16 cellular contexts compared by ENCODE assay signal in genomic region chr1:25194054-25194453, GRCh38. TPM values are rescaled to one million over a fixed set of nuclear protein-coding genes. Genes with fewer than 3 reads are reported as not detected.
DNase-seq lines count a peak whose midpoint lies in the region; ATAC-seq and TF ChIP-seq lines count a peak whose summit lies in the region.
"Had no signal": no experiment of that assay in that cellular context is flagged by ENCODE, and none has a peak within 500 bp of the region (broad histone marks: within the 10 kb centered on the region; RNA-seq: fewer than 3 reads in every experiment).

No MANE protein-coding gene starts in this region.

- no peak overlapping the region for H4K91ac ChIP-seq in neuronal stem cell (ENCODE audit: low read depth, low read length, poor library complexity)

- no peak overlapping the region for H3K4me2 ChIP-seq in neuronal stem cell (ENCODE audit: insufficient read depth, low read length, poor library complexity, severe bottlenecking)
- H3K4me2 ChIP-seq: A549 had no signal

- H3K79me1 ChIP-seq in neuronal stem cell (ENCODE audit: low read depth, low read length) = no peaks in the 10 kb centered on the region

- peak overlapping the region; percentile 99 for H4K8ac ChIP-seq in neuronal stem cell (ENCODE audit: low read depth, low read length)

- peak overlapping the region; percentile 85 for H2AK5ac ChIP-seq in neuronal stem cell (ENCODE audit: low read depth, low read length)

- H3K4me3 ChIP-seq in HEK293 (ENCODE audit: low read depth, low read length) (no peak overlapping the region), neuronal stem cell (ENCODE audit: low read length in 2 of 2) (peak overlapping the region in 1 of 2 donors; percentile 2)
- H3K4me3 ChIP-seq: A549 had no signal

- H3K27ac Mint-ChIP-seq in brain (peak overlapping the region in 3 of 5 experiments; percentile 2 to 86 (median 48)), glutamatergic neuron (ENCODE audit: unreplicated experiment) (peak overlapping the region; percentile 14)

- no peak overlapping the region for H2BK15ac ChIP-seq in neuronal stem cell (ENCODE audit: low read length)

- H2BK5ac ChIP-seq in neuronal stem cell (ENCODE audit: low read length) = no peak overlapping the region

- H3K36me3 ChIP-seq in HEK293 (ENCODE audit: control insufficient read depth in 2 of 2, insufficient read depth in 1 of 2, low read length in 2 of 2) (no peaks in the 10 kb centered on the region), neuronal stem cell (replicated peaks in 1 of 2; ENCODE audit: control insufficient read depth in 2 of 2, insufficient read depth in 2 of 2, low read length in 2 of 2) (no peaks in the 10 kb centered on the region)

- H3K36me3 Mint-ChIP-seq in brain = no peaks in the 10 kb centered on the region
- no peaks in the 10 kb centered on the region for H3K36me3 Mint-ChIP-seq in glutamatergic neuron (ENCODE audit: unreplicated experiment)

- DNase-seq in glutamatergic neuron (no peak), neuronal stem cell (ENCODE audit: low spot score) (no peak), AG08396 (ENCODE audit: low spot score) (no peak)
- DNase-seq in stimulated activated CD4-positive, alpha-beta T cell treated with anti-CD3 and anti-CD28 coated beads, Interleukin-15, amount 100 ng/mL, for 24 hours = no peak
- DNase-seq: HCEC 1CT, KG1, NCI-H1048, NCI-H146, NCI-H2081 treated with DMSO at 0.1 percent for 48 hours, NCI-H524 had no signal

- H3K14ac ChIP-seq in neuronal stem cell (ENCODE audit: low read length) = peak overlapping the region; percentile 72

- H3K4ac ChIP-seq in neuronal stem cell (ENCODE audit: low read length) = no peak overlapping the region

- peaks cover 0 to 2% (median 0%) of the 10 kb centered on the region in 5 experiments for H3K9me3 Mint-ChIP-seq in brain
- peaks cover 5% of the 10 kb centered on the region for H3K9me3 Mint-ChIP-seq in glutamatergic neuron (ENCODE audit: unreplicated experiment)

- H3K27ac ChIP-seq in HEK293 (ENCODE audit: extremely low read depth, low read depth, low read length) (no peak overlapping the region), neuronal stem cell (replicated peaks; ENCODE audit: low read length) (no peak overlapping the region)
- H3K27ac ChIP-seq: A549 had no signal

- peak overlapping the region; percentile 22 for H3K23ac ChIP-seq in neuronal stem cell (ENCODE audit: low read depth, low read length, poor library complexity)

- ATAC-seq in HG03354 (IDR thresholded peaks at IDR 0.05; ENCODE audit: poor library complexity, severe bottlenecking, unreplicated experiment) = no peak
- ATAC-seq in HG02678 (IDR thresholded peaks at IDR 0.05; ENCODE audit: unreplicated experiment) = no peak
- ATAC-seq: A549, Panc1 had no signal

- H3K18ac ChIP-seq in neuronal stem cell (ENCODE audit: low read length) = peak overlapping the region; percentile 76

- WGBS in neuronal stem cell (ENCODE audit: extremely low coverage in 2 of 2, insufficient read length in 2 of 2, insufficient replicate concordance in 1 of 2), 2 donors = 100% methylated on average over 3 to 7 of the region's 8 CpGs

- H3K27me3 ChIP-seq in neuronal stem cell (ENCODE audit: control insufficient read depth in 3 of 3, insufficient read depth in 3 of 3, low read depth in 1 of 3, low read length in 3 of 3) = peaks cover 0 to 10% (median 0%) of the 10 kb centered on the region in 3 experiments

- H3K4me1 Mint-ChIP-seq in brain (peaks cover 32% of the 10 kb centered on the region), glutamatergic neuron (ENCODE audit: low read depth, unreplicated experiment) (peaks cover 21% of the 10 kb centered on the region)

- no peaks in the 10 kb centered on the region for H3K27me3 Mint-ChIP-seq in brain
- peaks cover 5% of the 10 kb centered on the region for H3K27me3 Mint-ChIP-seq in glutamatergic neuron (ENCODE audit: unreplicated experiment)

- POLR2A ChIA-PET in HEK293 (lab: Yijun Ruan, JAX) = no interaction called here

- no peak overlapping the region for H2BK120ac ChIP-seq in neuronal stem cell (ENCODE audit: low read depth, low read length)

- peak overlapping the region; percentile 79 for H2AFZ ChIP-seq in neuronal stem cell (ENCODE audit: low read length)

- CTCF ChIA-PET in HEK293 (lab: Yijun Ruan, JAX) = no interaction called here

- H3K4me1 ChIP-seq in HEK293 (ENCODE audit: control insufficient read depth, insufficient read depth, low read length) (no peaks in the 10 kb centered on the region; the same call in 1 of the 2 replicates), neuronal stem cell (ENCODE audit: control insufficient read depth in 2 of 2, insufficient read depth in 1 of 2, low read depth in 1 of 2, low read length in 2 of 2) (peaks cover 7 to 15% of the 10 kb centered on the region in 2 donors)
- H3K4me1 ChIP-seq: A549 had no signal

- no peak for TF ChIP-seq CTCF in HEK293 (tag by site-specific recombination; IDR thresholded peaks at IDR 0.05)
- no peak for TF ChIP-seq CTCF in brain (conservative IDR thresholded peaks at IDR 0.05)
- no peak for TF ChIP-seq CTCF in glutamatergic neuron (IDR thresholded peaks at IDR 0.05; ENCODE audit: partially characterized antibody, unreplicated experiment)

- H3K4me3 Mint-ChIP-seq in brain (peak overlapping the region in 1 of 5 experiments; percentile 4), glutamatergic neuron (ENCODE audit: unreplicated experiment) (no peak overlapping the region)

- peak overlapping the region; percentile 27 for H3K9ac ChIP-seq in neuronal stem cell (ENCODE audit: low read depth, low read length, poor library complexity)

- peak overlapping the region; percentile 35 for H2BK12ac ChIP-seq in neuronal stem cell (ENCODE audit: low read length)

- no peaks in the 10 kb centered on the region for H3K9me3 ChIP-seq in HEK293 (ENCODE audit: control insufficient read depth, insufficient read depth, low read depth, low read length)
- H3K9me3 ChIP-seq in neuronal stem cell (replicated peaks in 1 of 2; ENCODE audit: control insufficient read depth in 2 of 2, insufficient read depth in 1 of 2, low read depth in 1 of 2, low read length in 2 of 2) = peaks cover 0 to 2% of the 10 kb centered on the region in 2 donors
- H3K9me3 ChIP-seq: A549 had no signal

TF ChIP-seq in HEK293, 187 proteins besides CTCF, POLR2A, EP300 and RAD21:
- TF ChIP-seq GLI4 (tag by site-specific recombination; IDR thresholded peaks at IDR 0.05) (0 out of 2 replicates have a peak, but pooled peaks have one; percentile 38), EGR2 (tag by site-specific recombination; IDR thresholded peaks at IDR 0.05; ENCODE audit: low read depth) (peak; percentile 100), ZNF18 (tag by site-specific recombination; IDR thresholded peaks at IDR 0.05) (peak; percentile 30; the same call in 1 of the 2 replicates), ZFHX2 (tag by site-specific recombination; conservative IDR thresholded peaks at IDR 0.05) (peak; percentile 100), BCL11A (tag by site-specific recombination; IDR thresholded peaks at IDR 0.05; ENCODE audit: low read depth) (no peak), ZNF785 (tag by site-specific recombination; IDR thresholded peaks at IDR 0.05) (0 out of 2 replicates have a peak, but pooled peaks have one; percentile 18), ZNF544 (tag by site-specific recombination; IDR thresholded peaks at IDR 0.05) (no peak), ZNF521 (tag by site-specific recombination; IDR thresholded peaks at IDR 0.05) (no peak), ZNF777 (tag by site-specific recombination; IDR thresholded peaks at IDR 0.05; ENCODE audit: borderline replicate concordance) (no peak), ZNF311 (tag by site-specific recombination; IDR thresholded peaks at IDR 0.05; ENCODE audit: borderline replicate concordance) (no peak), ZSCAN4 (tag by site-specific recombination; IDR thresholded peaks at IDR 0.05) (0 out of 2 replicates have a peak, but pooled peaks have one; percentile 9)

RNA-seq across cellular contexts. Expression of gene SYF2, which starts 38.2 kb away (rescaled TPM):
- 64.2 TPM for polyA plus RNA-seq in brain (ENCODE audit: insufficient read depth, low read depth, low replicate concordance)
- 32.6 TPM for total RNA-seq in glutamatergic neuron (ENCODE audit: unreplicated experiment)
- 69.8 TPM for polyA plus RNA-seq in neuronal stem cell (2013, experiment 1 of 2)
- polyA plus RNA-seq in neuronal stem cell (2013, experiment 2 of 2) = 71.9 TPM

RNA-seq across cellular contexts. Expression of gene RSRP1, which starts 53.2 kb away (rescaled TPM):
- polyA plus RNA-seq in brain (ENCODE audit: insufficient read depth, low read depth, low replicate concordance) = 36.8 TPM
- total RNA-seq in glutamatergic neuron (ENCODE audit: unreplicated experiment) = 83.4 TPM
- polyA plus RNA-seq in neuronal stem cell (2013, experiment 1 of 2) = 46.6 TPM
- polyA plus RNA-seq in neuronal stem cell (2013, experiment 2 of 2) = 46.6 TPM
